ENCODE assay signal across 8 cellular contexts in genomic region chr6:26031151-26031594, GRCh38. TPM values are rescaled to one million over a fixed set of nuclear protein-coding genes. Genes with fewer than 3 reads are reported as not detected.
DNase-seq lines count a peak whose midpoint lies in the region; ATAC-seq, FAIRE-seq and TF ChIP-seq lines count a peak whose summit lies in the region.

No MANE protein-coding gene starts in this region.

- no peak for TF ChIP-seq CTCF in pancreas (IDR thresholded peaks at IDR 0.05)

- H3K36me3 ChIP-seq in NT2/D1 (ENCODE audit: insufficient read depth, insufficient read length, low read length) (no peaks in the 10 kb centered on the region), duodenal mucosa (ENCODE audit: control insufficient read depth in 1 of 2, insufficient read depth in 2 of 2, low read length in 2 of 2) (no peaks in the 10 kb centered on the region), rectal smooth muscle tissue (ENCODE audit: control insufficient read depth, insufficient read depth, low read length) (no peaks in the 10 kb centered on the region), pancreas (no peaks in the 10 kb centered on the region)

- WGBS in pancreas, 2 donors: 39 to 46% methylated on average over 5 of the region's 5 CpGs

- H3K9me3 ChIP-seq in NT2/D1 (ENCODE audit: insufficient read depth, low read length) (no peaks in the 10 kb centered on the region), duodenal mucosa (ENCODE audit: control insufficient read depth in 1 of 2, low read length in 2 of 2) (no peaks in the 10 kb centered on the region), pancreas (no peaks in the 10 kb centered on the region)

- H3K27me3 ChIP-seq in NT2/D1 (ENCODE audit: insufficient read depth, insufficient read length) (no peaks in the 10 kb centered on the region), duodenal mucosa (ENCODE audit: control insufficient read depth in 1 of 2, insufficient read depth in 2 of 2, low read length in 2 of 2) (no peaks in the 10 kb centered on the region), rectal smooth muscle tissue (ENCODE audit: control insufficient read depth, insufficient read depth, low read length) (no peaks in the 10 kb centered on the region), pancreas (no peaks in the 10 kb centered on the region)

- H3K4me3 ChIP-seq in NT2/D1 (ENCODE audit: insufficient read length, low read depth): peak overlapping the region; percentile 72
- peak overlapping the region; percentile 75 to 86 for H3K4me3 ChIP-seq in duodenal mucosa (ENCODE audit: low read depth in 1 of 2, low read length in 2 of 2)
- peak overlapping the region; percentile 88 for H3K4me3 ChIP-seq in rectal smooth muscle tissue (ENCODE audit: low read length)
- no peak overlapping the region for H3K4me3 ChIP-seq in pancreas

- intact Hi-C loops in pancreas (cut with DNase I): no loop called here

- FAIRE-seq in pancreas (lab: Jason Lieb, UNC): no peak

- DNase-seq in NCI-H345 (lab: John Stamatoyannopoulos, UW): peak; percentile 41
- no peak for DNase-seq in NCI-H345 treated with DMSO at 0.1 percent for 48 hours (lab: John Stamatoyannopoulos, UW; ENCODE audit: unreplicated experiment)
- no peak for DNase-seq in NT2/D1 (ENCODE audit: low read depth, low spot score)
- DNase-seq in inferior parietal cortex (ENCODE audit: extremely low spot score): no peak
- no peak for DNase-seq in pancreas
- no peak for DNase-seq in HK-2 (ENCODE audit: unreplicated experiment)

- H3K4me1 ChIP-seq in NT2/D1 (ENCODE audit: insufficient read depth, insufficient read length): no peaks in the 10 kb centered on the region
- peaks cover 18 to 20% of the 10 kb centered on the region in 2 donors for H3K4me1 ChIP-seq in duodenal mucosa (ENCODE audit: control insufficient read depth in 1 of 2, insufficient read depth in 2 of 2, low read length in 2 of 2)
- peaks cover 13% of the 10 kb centered on the region for H3K4me1 ChIP-seq in rectal smooth muscle tissue (ENCODE audit: control insufficient read depth, insufficient read depth, low read length)
- peaks cover 0 to 9% (median 4%) of the 10 kb centered on the region in 3 donors for H3K4me1 ChIP-seq in pancreas

- ATAC-seq in pancreas: no peak

- H3K9ac ChIP-seq in NT2/D1 (ENCODE audit: insufficient read length, low read depth) (peak overlapping the region; percentile 93), duodenal mucosa (ENCODE audit: low read depth in 1 of 2, low read length in 2 of 2) (peak overlapping the region; percentile 52 to 76), rectal smooth muscle tissue (ENCODE audit: low read length) (no peak overlapping the region)

- H3K27ac ChIP-seq in duodenal mucosa (ENCODE audit: low read depth, low read length) (no peak overlapping the region), rectal smooth muscle tissue (ENCODE audit: low read depth, low read length) (peak overlapping the region; percentile 60), pancreas (no peak overlapping the region)

RNA-seq across cellular contexts. Expression of gene HFE, which starts 56.1 kb away (rescaled TPM):
- 10 to 100 TPM in 1 of 6 donors, 1 to 10 TPM in 5; 3.1 to 10.2 (median 3.8) TPM for total RNA-seq in pancreas
- polyA plus RNA-seq in pancreas: 1 to 10 TPM; 3.4 to 3.9 TPM

Comparison
In these comparisons a context has a peak if more than half of its experiments do, and no peak if none do; other contexts are left out.
1. H3K4me3 ChIP-seq: peak in NT2/D1 (single experiment), duodenal mucosa (2 of 2) and rectal smooth muscle tissue (single experiment); none in pancreas (0 of 4).